20 cellular contexts compared by ENCODE assay signal in genomic region chr1:172136925-172137324, GRCh38.
DNase-seq lines count a peak whose midpoint lies in the region; ATAC-seq, FAIRE-seq and TF ChIP-seq lines count a peak whose summit lies in the region.
"Had no signal": no experiment of that assay in that cellular context is flagged by ENCODE, and none has a peak within 500 bp of the region (broad histone marks: within the 10 kb centered on the region; RNA-seq: fewer than 3 reads in every experiment).

No MANE protein-coding gene starts in this region.

- H3K4me2 ChIP-seq in GM23248 (ENCODE audit: unreplicated experiment) (peak overlapping the region; percentile 68), astrocyte (ENCODE audit: low read length) (no peak overlapping the region)

- H3K9me3 ChIP-seq in GM23248 (ENCODE audit: low read depth) = no peaks in the 10 kb centered on the region
- no peaks in the 10 kb centered on the region for H3K9me3 ChIP-seq in astrocyte (ENCODE audit: insufficient read depth, low read depth, low read length)
- H3K9me3 ChIP-seq in right atrium auricular region = no peaks in the 10 kb centered on the region
- H3K9me3 ChIP-seq in sigmoid colon = no peaks in the 10 kb centered on the region

- 5 to 9% methylated on average over 5 of the region's 5 CpGs for WGBS in GM23248 (ENCODE audit: low coverage in 1 of 2, low lambda C conversion rate in 2 of 2, missing lambda C conversion rate in 2 of 2), 2 experiments
- 75 to 81% methylated on average over 5 of the region's 5 CpGs for WGBS in sigmoid colon, 2 donors

- peaks cover 66% of the 10 kb centered on the region for H3K4me1 ChIP-seq in GM23248 (ENCODE audit: insufficient read depth)
- peaks cover 12% of the 10 kb centered on the region for H3K4me1 ChIP-seq in astrocyte (ENCODE audit: insufficient read depth, low read length)
- H3K4me1 ChIP-seq in right atrium auricular region = no peaks in the 10 kb centered on the region
- peaks cover 0 to 25% (median 15%) of the 10 kb centered on the region in 4 donors for H3K4me1 ChIP-seq in sigmoid colon

- H3K27me3 Mint-ChIP-seq in astrocyte (ENCODE audit: low read depth, unreplicated experiment) = no peaks in the 10 kb centered on the region
- no peaks in the 10 kb centered on the region for H3K27me3 Mint-ChIP-seq in activated T-helper 2 cell treated with anti-CD3 and anti-CD28 coated beads, Interferon-gamma antibody, Interleukin-2, Interleukin-4, amounts not matched to agents 10 μg/mL and 5 μg/mL and 100 μg/mL, durations not matched to agents 14 hours and 24 hours and 36 hours (ENCODE audit: low read depth)
- H3K27me3 Mint-ChIP-seq: activated CD4-positive, alpha-beta memory T cell treated with anti-CD3 and anti-CD28 coated beads, Interleukin-2, amount 10 ng/mL, durations not matched to agents 7 days and 5 days; activated naive CD4-positive, alpha-beta T cell treated with anti-CD3 and anti-CD28 coated beads, Interleukin-2, amount 10 ng/mL, durations not matched to agents 7 days and 5 days; brain; memory B cell had no signal

- no peaks in the 10 kb centered on the region for H3K9me3 Mint-ChIP-seq in astrocyte (ENCODE audit: unreplicated experiment)
- H3K9me3 Mint-ChIP-seq in activated T-helper 2 cell treated with anti-CD3 and anti-CD28 coated beads, Interferon-gamma antibody, Interleukin-2, Interleukin-4, amounts not matched to agents 10 μg/mL and 5 μg/mL and 100 μg/mL, durations not matched to agents 14 hours and 24 hours and 36 hours = no peaks in the 10 kb centered on the region
- H3K9me3 Mint-ChIP-seq: activated naive CD4-positive, alpha-beta T cell treated with anti-CD3 and anti-CD28 coated beads, Interleukin-2, amount 10 ng/mL, durations not matched to agents 7 days and 5 days; brain; CD14-positive monocyte; memory B cell; nephron progenitor cell had no signal

- H3K9ac ChIP-seq in GM23248 (peak overlapping the region; percentile 15; the same call in 1 of the 2 replicates), astrocyte (ENCODE audit: low read length) (no peak overlapping the region)

- H3K36me3 Mint-ChIP-seq in astrocyte (ENCODE audit: low read depth, unreplicated experiment) = no peaks in the 10 kb centered on the region
- no peaks in the 10 kb centered on the region for H3K36me3 Mint-ChIP-seq in activated T-helper 2 cell treated with anti-CD3 and anti-CD28 coated beads, Interferon-gamma antibody, Interleukin-2, Interleukin-4, amounts not matched to agents 10 μg/mL and 5 μg/mL and 100 μg/mL, durations not matched to agents 14 hours and 24 hours and 36 hours (ENCODE audit: low read depth)
- H3K36me3 Mint-ChIP-seq: activated naive CD4-positive, alpha-beta T cell treated with anti-CD3 and anti-CD28 coated beads, Interleukin-2, amount 10 ng/mL, durations not matched to agents 7 days and 5 days; CD14-positive monocyte; memory B cell had no signal

- H3K9me2 ChIP-seq in GM23248 (ENCODE audit: insufficient read depth) = no peaks in the 10 kb centered on the region

- TF ChIP-seq CTCF in astrocyte (IDR thresholded peaks at IDR 0.05; ENCODE audit: insufficient read depth, low read depth, low read length) (no peak), right atrium auricular region (IDR thresholded peaks at IDR 0.05) (no peak), sigmoid colon (IDR thresholded peaks at IDR 0.05) (no peak)

- DNase-seq in GM23248 = peak; percentile 42
- DNase-seq in astrocyte (ENCODE audit: low read depth) = no peak
- DNase-seq in right atrium auricular region (ENCODE audit: low spot score) = no peak
- DNase-seq in sigmoid colon = no peak
- DNase-seq in CD1c-positive myeloid dendritic cell (ENCODE audit: extremely low spot score) = no peak
- no peak for DNase-seq in activated T-helper 2 cell treated with anti-CD3 and anti-CD28 coated beads, Interferon-gamma antibody, Interleukin-2, Interleukin-4, amounts not matched to agents 10 μg/mL and 5 μg/mL and 100 μg/mL, durations not matched to agents 14 hours and 24 hours and 36 hours (ENCODE audit: low spot score)
- no peak for DNase-seq in LoVo (ENCODE audit: low spot score)
- DNase-seq: activated CD4-positive, alpha-beta memory T cell treated with anti-CD3 and anti-CD28 coated beads, Interleukin-2, amount 10 ng/mL, durations not matched to agents 7 days and 5 days; activated naive CD4-positive, alpha-beta T cell treated with anti-CD3 and anti-CD28 coated beads, Interleukin-2, amount 10 ng/mL, durations not matched to agents 7 days and 5 days; activated T-cell treated with anti-CD3 and anti-CD28 coated beads, Interleukin-2, amount 50 U/mL, for 1 hour; dermis blood vessel endothelial cell; DMS79; nephron progenitor cell; RPMI8226; stimulated activated naive CD4-positive, alpha-beta T cell had no signal

- peak overlapping the region; percentile 98 for H3K27ac ChIP-seq in GM23248
- no peak overlapping the region for H3K27ac ChIP-seq in astrocyte (ENCODE audit: low read depth, low read length)
- H3K27ac ChIP-seq in right atrium auricular region = peak overlapping the region; percentile 32 to 44
- peak overlapping the region; percentile 27 to 92 (median 64) for H3K27ac ChIP-seq in sigmoid colon

- H3K4me3 Mint-ChIP-seq in astrocyte (ENCODE audit: unreplicated experiment) = no peak overlapping the region
- no peak overlapping the region for H3K4me3 Mint-ChIP-seq in activated T-helper 2 cell treated with anti-CD3 and anti-CD28 coated beads, Interferon-gamma antibody, Interleukin-2, Interleukin-4, amounts not matched to agents 10 μg/mL and 5 μg/mL and 100 μg/mL, durations not matched to agents 14 hours and 24 hours and 36 hours (ENCODE audit: low read depth)
- H3K4me3 Mint-ChIP-seq: activated CD4-positive, alpha-beta memory T cell treated with anti-CD3 and anti-CD28 coated beads, Interleukin-2, amount 10 ng/mL, durations not matched to agents 7 days and 5 days; activated naive CD4-positive, alpha-beta T cell treated with anti-CD3 and anti-CD28 coated beads, Interleukin-2, amount 10 ng/mL, durations not matched to agents 7 days and 5 days; CD14-positive monocyte; memory B cell; nephron progenitor cell had no signal

- FAIRE-seq in astrocyte (lab: Jason Lieb, UNC) = no peak
- FAIRE-seq: islet of Langerhans had no signal

- ATAC-seq in HG02840 (IDR thresholded peaks at IDR 0.05; ENCODE audit: low FRiP score, unreplicated experiment) = no peak

- in situ Hi-C loops in GM23248 (cut with MboI) = loop anchor here (5.0 kb wide), 1 partner anchor 255 kb away; no protein-coding TSS in a partner anchor

- no peaks in the 10 kb centered on the region for H3K27me3 ChIP-seq in GM23248 (replicated peaks; ENCODE audit: insufficient read depth)
- H3K27me3 ChIP-seq in astrocyte (ENCODE audit: insufficient read depth, low read length) = no peaks in the 10 kb centered on the region
- H3K27me3 ChIP-seq in right atrium auricular region = no peaks in the 10 kb centered on the region
- no peaks in the 10 kb centered on the region for H3K27me3 ChIP-seq in sigmoid colon

- peaks cover 37% of the 10 kb centered on the region for H3K36me3 ChIP-seq in GM23248 (ENCODE audit: low read depth)
- no peaks in the 10 kb centered on the region for H3K36me3 ChIP-seq in astrocyte (ENCODE audit: insufficient read depth, low read length)
- no peaks in the 10 kb centered on the region for H3K36me3 ChIP-seq in right atrium auricular region
- H3K36me3 ChIP-seq in sigmoid colon = no peaks in the 10 kb centered on the region

- no peak for TF ChIP-seq POLR2A in sigmoid colon (IDR thresholded peaks at IDR 0.05)

- H3K79me2 ChIP-seq in GM23248 (ENCODE audit: insufficient read depth) (peaks cover 26% of the 10 kb centered on the region), astrocyte (ENCODE audit: insufficient read depth, low read length) (peaks cover 5% of the 10 kb centered on the region)

- no peaks in the 10 kb centered on the region for H4K20me1 ChIP-seq in GM23248 (ENCODE audit: insufficient read depth)
- no peaks in the 10 kb centered on the region for H4K20me1 ChIP-seq in astrocyte (ENCODE audit: insufficient read depth, low read length)

- TF ChIP-seq EP300 in sigmoid colon (IDR thresholded peaks at IDR 0.05) = no peak

- peak overlapping the region; percentile 34 for H3K4me3 ChIP-seq in GM23248
- no peak overlapping the region for H3K4me3 ChIP-seq in astrocyte (ENCODE audit: insufficient read depth, low read depth, low read length)
- no peak overlapping the region for H3K4me3 ChIP-seq in right atrium auricular region
- H3K4me3 ChIP-seq in sigmoid colon = peak overlapping the region in 1 of 4 donors; percentile 2

- H2AFZ ChIP-seq in GM23248 = no peak overlapping the region
- H2AFZ ChIP-seq in astrocyte (ENCODE audit: low read depth, low read length) = no peak overlapping the region

- intact Hi-C loops in sigmoid colon (cut with DNase I) = loop anchor here (5.0 kb wide), 1 partner anchor 95 kb away; no protein-coding TSS in a partner anchor
- intact Hi-C loops in activated T-helper 2 cell treated with anti-CD3 and anti-CD28 coated beads, Interferon-gamma antibody, Interleukin-2, Interleukin-4, amounts not matched to agents 10 μg/mL and 5 μg/mL and 100 μg/mL, durations not matched to agents 14 hours and 24 hours and 36 hours (cut with micrococcal nuclease) = no loop called here

- peaks cover 71% of the 10 kb centered on the region for H3F3A ChIP-seq in GM23248 (ENCODE audit: insufficient read depth)

- H3K4me1 Mint-ChIP-seq in astrocyte (ENCODE audit: low read depth, unreplicated experiment) = peaks cover 34% of the 10 kb centered on the region
- peaks cover 20% of the 10 kb centered on the region for H3K4me1 Mint-ChIP-seq in activated T-helper 2 cell treated with anti-CD3 and anti-CD28 coated beads, Interferon-gamma antibody, Interleukin-2, Interleukin-4, amounts not matched to agents 10 μg/mL and 5 μg/mL and 100 μg/mL, durations not matched to agents 14 hours and 24 hours and 36 hours (ENCODE audit: low read depth)
- H3K4me1 Mint-ChIP-seq: CD14-positive monocyte had no signal

- H3K27ac Mint-ChIP-seq in astrocyte (ENCODE audit: unreplicated experiment) = peak overlapping the region; percentile 29
- no peak overlapping the region for H3K27ac Mint-ChIP-seq in activated T-helper 2 cell treated with anti-CD3 and anti-CD28 coated beads, Interferon-gamma antibody, Interleukin-2, Interleukin-4, amounts not matched to agents 10 μg/mL and 5 μg/mL and 100 μg/mL, durations not matched to agents 14 hours and 24 hours and 36 hours
- H3K27ac Mint-ChIP-seq: activated CD4-positive, alpha-beta memory T cell treated with anti-CD3 and anti-CD28 coated beads, Interleukin-2, amount 10 ng/mL, durations not matched to agents 7 days and 5 days; activated naive CD4-positive, alpha-beta T cell treated with anti-CD3 and anti-CD28 coated beads, Interleukin-2, amount 10 ng/mL, durations not matched to agents 7 days and 5 days; CD14-positive monocyte; memory B cell; nephron progenitor cell had no signal
